ENCODE assay signal across 17 cellular contexts in genomic region chr5:27511061-27511460, GRCh38.
DNase-seq lines count a peak whose midpoint lies in the region; TF ChIP-seq lines count a peak whose summit lies in the region.
"Had no signal": no experiment of that assay in that cellular context is flagged by ENCODE, and none has a peak within 500 bp of the region (broad histone marks: within the 10 kb centered on the region; RNA-seq: fewer than 3 reads in every experiment).

No MANE protein-coding gene starts in this region.

- H3K27me3 ChIP-seq in Karpas-422 (ENCODE audit: low read length) (no peaks in the 10 kb centered on the region), SU-DHL-6 (ENCODE audit: low read length) (no peaks in the 10 kb centered on the region)

- no peaks in the 10 kb centered on the region for H3K36me3 Mint-ChIP-seq in glutamatergic neuron (ENCODE audit: unreplicated experiment)

- no peaks in the 10 kb centered on the region for H3K9me2 ChIP-seq in Karpas-422 (replicated peaks; ENCODE audit: insufficient read depth, low read length)
- no peaks in the 10 kb centered on the region for H3K9me2 ChIP-seq in SU-DHL-6 (replicated peaks; ENCODE audit: insufficient read depth, low read length)

- no peaks in the 10 kb centered on the region for H3K9me3 Mint-ChIP-seq in glutamatergic neuron (ENCODE audit: unreplicated experiment)

- no peak overlapping the region for H3K4me3 ChIP-seq in Karpas-422 (ENCODE audit: low read length)
- no peak overlapping the region for H3K4me3 ChIP-seq in SU-DHL-6 (ENCODE audit: insufficient read depth, low read length, poor library complexity, severe bottlenecking)

- no peak overlapping the region for H3K4me3 Mint-ChIP-seq in glutamatergic neuron (ENCODE audit: unreplicated experiment)

- H4K20me1 ChIP-seq in Karpas-422 (ENCODE audit: insufficient read depth, low read depth, low read length) (no peaks in the 10 kb centered on the region), SU-DHL-6 (ENCODE audit: low read depth, low read length) (no peaks in the 10 kb centered on the region)

- H3K27ac ChIP-seq in Karpas-422 (ENCODE audit: low read length) (no peak overlapping the region), SU-DHL-6 (ENCODE audit: low read depth, low read length) (no peak overlapping the region)
- H3K27ac ChIP-seq: 22Rv1, C4-2B had no signal

- no peak overlapping the region for H3K27ac Mint-ChIP-seq in glutamatergic neuron (ENCODE audit: unreplicated experiment)

- no peaks in the 10 kb centered on the region for H3K36me3 ChIP-seq in Karpas-422 (ENCODE audit: insufficient read depth, low read length)
- no peaks in the 10 kb centered on the region for H3K36me3 ChIP-seq in SU-DHL-6 (ENCODE audit: low read length)

- no peaks in the 10 kb centered on the region for H3K4me1 ChIP-seq in Karpas-422 (ENCODE audit: low read length)

- H3F3A ChIP-seq in SU-DHL-6 (ENCODE audit: insufficient read depth): no peaks in the 10 kb centered on the region

- no peaks in the 10 kb centered on the region for H3K4me1 Mint-ChIP-seq in glutamatergic neuron (ENCODE audit: low read depth, unreplicated experiment)

- H2AFZ ChIP-seq in Karpas-422 (ENCODE audit: low read length): 0 out of 2 replicates have a peak overlapping the region, but pooled peaks have one; percentile 65
- peak overlapping the region; percentile 39 for H2AFZ ChIP-seq in SU-DHL-6 (ENCODE audit: low read depth, low read length, severe bottlenecking)

- DNase-seq in A172 (ENCODE audit: low spot score): peak; percentile 25
- no peak for DNase-seq in Karpas-422
- DNase-seq in kidney glomerular epithelial cell (lab: John Stamatoyannopoulos, UW): peak; percentile 5
- no peak for DNase-seq in NOMO-1 treated with DMSO at 0.1 percent for 48 hours (lab: John Stamatoyannopoulos, UW; ENCODE audit: unreplicated experiment)
- DNase-seq in glutamatergic neuron: no peak
- no peak for DNase-seq in RPMI8226
- DNase-seq in putamen (ENCODE audit: low spot score): no peak
- DNase-seq: COR-L47, DMS153, EL, Kasumi-1, NCI-H1436, NCI-H2081 treated with DMSO at 0.1 percent for 48 hours, NCI-H524 had no signal

- no peaks in the 10 kb centered on the region for H3K27me3 Mint-ChIP-seq in glutamatergic neuron (ENCODE audit: unreplicated experiment)

- H3K9me3 ChIP-seq in Karpas-422 (ENCODE audit: low read length): 0 out of 2 replicates have a peak, but pooled peaks cover 3% of the 10 kb centered on the region
- H3K9me3 ChIP-seq in SU-DHL-6 (ENCODE audit: insufficient read depth, low read length): no peaks in the 10 kb centered on the region

- TF ChIP-seq CTCF in SU-DHL-6 (IDR thresholded peaks at IDR 0.05; ENCODE audit: insufficient read depth, low read length, poor library complexity, severe bottlenecking) (no peak), glutamatergic neuron (IDR thresholded peaks at IDR 0.05; ENCODE audit: partially characterized antibody, unreplicated experiment) (no peak)

- H3K79me2 ChIP-seq in Karpas-422 (ENCODE audit: low read length) (no peaks in the 10 kb centered on the region), SU-DHL-6 (ENCODE audit: insufficient read depth, low read length) (no peaks in the 10 kb centered on the region)

- H3K9ac ChIP-seq in Karpas-422 (ENCODE audit: low read length) (no peak overlapping the region), SU-DHL-6 (ENCODE audit: low read length) (no peak overlapping the region)

- no peak overlapping the region for H3K4me2 ChIP-seq in Karpas-422 (ENCODE audit: low read depth, low read length, poor library complexity, severe bottlenecking)
- no peak overlapping the region for H3K4me2 ChIP-seq in SU-DHL-6 (ENCODE audit: low read depth, low read length, poor library complexity, severe bottlenecking)

Comparison
In these comparisons a context has a peak if more than half of its experiments do, and no peak if none do; other contexts are left out.
1. DNase-seq: peak in A172 (single experiment) and kidney glomerular epithelial cell (single experiment); none in Karpas-422 (single experiment), NOMO-1 treated with DMSO at 0.1 percent for 48 hours (single experiment), glutamatergic neuron (single experiment), RPMI8226 (single experiment) and putamen (single experiment).